ENCODE assay signal across 14 cellular contexts in the genomic region with DNA sequence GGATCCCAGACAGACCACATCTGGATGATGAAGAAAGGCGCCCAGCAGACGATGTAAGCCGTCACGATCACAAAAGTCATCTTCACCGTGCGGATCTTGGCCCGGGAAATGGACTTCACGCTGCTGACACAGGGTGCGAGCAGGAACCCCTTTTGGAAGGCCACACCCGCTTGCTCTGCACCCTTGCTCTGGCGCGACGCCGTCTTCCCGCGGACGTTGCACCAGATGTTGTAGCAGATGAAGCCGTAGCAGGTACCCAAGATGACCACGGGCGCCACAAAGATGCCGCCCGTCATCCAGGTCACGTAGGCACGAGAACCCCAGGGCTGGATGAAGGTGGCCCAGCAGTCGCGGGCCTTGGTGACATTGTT. TPM values are rescaled to one million over a fixed set of nuclear protein-coding genes. Genes with fewer than 3 reads are reported as not detected.
DNase-seq lines count a peak whose midpoint lies in the region; ATAC-seq and TF ChIP-seq lines count a peak whose summit lies in the region.
"Had no signal": no experiment of that assay in that cellular context is flagged by ENCODE, and none has a peak within 500 bp of the region (broad histone marks: within the 10 kb centered on the region; RNA-seq: fewer than 3 reads in every experiment).

No MANE protein-coding gene starts in this region.

- POLR2A ChIA-PET in activated naive CD8-positive, alpha-beta T cell treated with anti-CD3 and anti-CD28 coated beads, Interleukin-2, amount 10 ng/mL, durations not matched to agents 7 days and 5 days (lab: Charles Lee), result no interaction called here

- peak overlapping the region; percentile 60 for H3K27ac Mint-ChIP-seq in activated naive CD8-positive, alpha-beta T cell treated with anti-CD3 and anti-CD28 coated beads, Interleukin-2, amount 10 ng/mL, durations not matched to agents 7 days and 5 days
- H3K27ac Mint-ChIP-seq: B cell had no signal

- no peaks in the 10 kb centered on the region for H3K9me2 ChIP-seq in Karpas-422 (replicated peaks; ENCODE audit: insufficient read depth, low read length)

- H3K9ac ChIP-seq in iPS-15b (ENCODE audit: low read depth, low read length), result no peak overlapping the region
- no peak overlapping the region for H3K9ac ChIP-seq in Karpas-422 (ENCODE audit: low read length)

- no peak for TF ChIP-seq CTCF in prostate gland (IDR thresholded peaks at IDR 0.05)

- intact Hi-C loops in prostate gland (cut with DNase I), result no loop called here
- intact Hi-C loops in left colon (cut with DNase I, micrococcal nuclease), result no loop called here

- H3K36me3 Mint-ChIP-seq in activated naive CD8-positive, alpha-beta T cell treated with anti-CD3 and anti-CD28 coated beads, Interleukin-2, amount 10 ng/mL, durations not matched to agents 7 days and 5 days, result no peaks in the 10 kb centered on the region

- no peaks in the 10 kb centered on the region for H4K20me1 ChIP-seq in Karpas-422 (ENCODE audit: insufficient read depth, low read depth, low read length)

- no peaks in the 10 kb centered on the region for H3K36me3 ChIP-seq in iPS-15b (ENCODE audit: control insufficient read depth, insufficient read depth, low read length)
- H3K36me3 ChIP-seq in prostate gland, result no peaks in the 10 kb centered on the region
- no peaks in the 10 kb centered on the region for H3K36me3 ChIP-seq in Karpas-422 (ENCODE audit: insufficient read depth, low read length)

- H3K4me3 Mint-ChIP-seq in activated naive CD8-positive, alpha-beta T cell treated with anti-CD3 and anti-CD28 coated beads, Interleukin-2, amount 10 ng/mL, durations not matched to agents 7 days and 5 days, result peak overlapping the region; percentile 58
- H3K4me3 Mint-ChIP-seq: B cell had no signal

- H3K27ac ChIP-seq in prostate gland (no peak overlapping the region), Karpas-422 (ENCODE audit: low read length) (no peak overlapping the region)
- H3K27ac ChIP-seq: PC-9 had no signal

- H3K79me2 ChIP-seq in Karpas-422 (ENCODE audit: low read length), result no peaks in the 10 kb centered on the region

- H3K4me3 ChIP-seq in iPS-15b (ENCODE audit: low read depth, low read length), result peak overlapping the region; percentile 80
- H3K4me3 ChIP-seq in prostate gland, result peak overlapping the region; percentile 15 to 18
- H3K4me3 ChIP-seq in Karpas-422 (ENCODE audit: low read length), result no peak overlapping the region
- H3K4me3 ChIP-seq: PC-9 had no signal

- H3K9me3 ChIP-seq in iPS-15b (ENCODE audit: control insufficient read depth, insufficient read depth, low read length) (no peaks in the 10 kb centered on the region), prostate gland (no peaks in the 10 kb centered on the region), Karpas-422 (ENCODE audit: low read length) (no peaks in the 10 kb centered on the region)

- H3K4me1 ChIP-seq in iPS-15b (ENCODE audit: control insufficient read depth, insufficient read depth, low read length) (no peaks in the 10 kb centered on the region), prostate gland (replicated peaks) (no peaks in the 10 kb centered on the region), Karpas-422 (ENCODE audit: low read length) (no peaks in the 10 kb centered on the region)

- no peaks in the 10 kb centered on the region for H3K9me3 Mint-ChIP-seq in activated naive CD8-positive, alpha-beta T cell treated with anti-CD3 and anti-CD28 coated beads, Interleukin-2, amount 10 ng/mL, durations not matched to agents 7 days and 5 days

- peaks cover 11% of the 10 kb centered on the region for H3K4me1 Mint-ChIP-seq in activated naive CD8-positive, alpha-beta T cell treated with anti-CD3 and anti-CD28 coated beads, Interleukin-2, amount 10 ng/mL, durations not matched to agents 7 days and 5 days

- ATAC-seq in activated naive CD8-positive, alpha-beta T cell treated with anti-CD3 and anti-CD28 coated beads, Interleukin-2, amount 10 ng/mL, durations not matched to agents 7 days and 5 days (ENCODE audit: low read depth), result no peak
- no peak for ATAC-seq in left colon

- 10% methylated on average over 26 of the region's 26 CpGs for WGBS in prostate gland

- H3K27me3 Mint-ChIP-seq in activated naive CD8-positive, alpha-beta T cell treated with anti-CD3 and anti-CD28 coated beads, Interleukin-2, amount 10 ng/mL, durations not matched to agents 7 days and 5 days, result peaks cover 62% of the 10 kb centered on the region

- H3K27me3 ChIP-seq in iPS-15b (ENCODE audit: control insufficient read depth, insufficient read depth, low read length) (peaks cover 60% of the 10 kb centered on the region), prostate gland (replicated peaks; ENCODE audit: insufficient read depth) (peaks cover 12% of the 10 kb centered on the region), Karpas-422 (ENCODE audit: low read length) (no peaks in the 10 kb centered on the region)

- no peak overlapping the region for H2AFZ ChIP-seq in Karpas-422 (ENCODE audit: low read length)
- H2AFZ ChIP-seq: PC-9 had no signal

- TF ChIP-seq POLR2A in prostate gland (IDR thresholded peaks at IDR 0.05), result no peak

- DNase-seq in GM03348 (ENCODE audit: low spot score) (peak; percentile 3), prostate gland (ENCODE audit: low spot score) (no peak), hippocampal formation (lab: John Stamatoyannopoulos, UW) (no peak), Karpas-422 (no peak), left colon (no peak)
- DNase-seq in activated naive CD8-positive, alpha-beta T cell treated with anti-CD3 and anti-CD28 coated beads, Interleukin-2, amount 10 ng/mL, durations not matched to agents 7 days and 5 days, result no peak
- DNase-seq in activated CD4-positive, CD25-positive, alpha-beta regulatory T cell treated with anti-CD3 and anti-CD28 coated beads, Interleukin-2, amount 50 U/mL, for 72 hours, result no peak
- DNase-seq: cerebellar nuclear complex, GDM1, NCI-H2081 treated with DMSO at 0.1 percent for 48 hours, PC-9 had no signal

- no peak overlapping the region for H3K4me2 ChIP-seq in Karpas-422 (ENCODE audit: low read depth, low read length, poor library complexity, severe bottlenecking)
- H3K4me2 ChIP-seq: PC-9 had no signal

RNA-seq across cellular contexts. Expression of a gene that starts 1.1 kb away (rescaled TPM):
- total RNA-seq in activated naive CD8-positive, alpha-beta T cell treated with anti-CD3 and anti-CD28 coated beads, Interleukin-2, amount 10 ng/mL, durations not matched to agents 7 days and 5 days, result not detected
- total RNA-seq in prostate gland (1 to 10 TPM in 1 of 2 donors, under 1 TPM in 1; 0.91 to 6.2 TPM), left colon (under 1 TPM; 0.40 to 0.84 TPM)
- not detected in 2 replicates for total RNA-seq in Karpas-422 (2014; rRNA removed; shearing (Covaris generic); ENCODE audit: low replicate concordance)
- total RNA-seq: B cell, fibroblast of villous mesenchyme, PC-9 had no signal
